ENCODE assay signal across 1 cellular context in genomic region chr3:112086857-112087524, GRCh38.
TF ChIP-seq lines count a peak whose summit lies in the region.

No MANE protein-coding gene starts in this region.

TF ChIP-seq in SK-N-SH, 30 proteins besides CTCF, POLR2A, EP300 and RAD21 (continued from another document):
- TF ChIP-seq IRF3 (IDR thresholded peaks at IDR 0.05; ENCODE audit: low read depth, low read length) (no peak), NRF1 (IDR thresholded peaks at IDR 0.05; ENCODE audit: low read depth, low read length) (no peak), RXRA (IDR thresholded peaks at IDR 0.05; ENCODE audit: borderline replicate concordance, low read depth) (no peak), PBX3 (IDR thresholded peaks at IDR 0.05) (peak; percentile 52; the same call in 1 of the 2 replicates), RCOR1 (IDR thresholded peaks at IDR 0.05; ENCODE audit: low read length) (no peak), SIN3A (IDR thresholded peaks at IDR 0.05; ENCODE audit: borderline replicate concordance, low read depth, low read length) (no peak), FOXJ3 (CRISPR knock-in tag; IDR thresholded peaks at IDR 0.05) (no peak), YY1 (IDR thresholded peaks at IDR 0.05; ENCODE audit: low read depth) (no peak), RFX5 (IDR thresholded peaks at IDR 0.05; ENCODE audit: low read length) (no peak), NFIC (IDR thresholded peaks at IDR 0.05; ENCODE audit: borderline replicate concordance) (no peak), USF2 (IDR thresholded peaks at IDR 0.05; ENCODE audit: borderline replicate concordance, low read depth, low read length) (no peak), FOSL2 (IDR thresholded peaks at IDR 0.05; ENCODE audit: borderline replicate concordance, low read depth) (peak; percentile 25; the same call in 1 of the 2 replicates), EZH2phosphoT487 (IDR thresholded peaks at IDR 0.05; ENCODE audit: borderline replicate concordance, low read depth) (no peak), USF1 (IDR thresholded peaks at IDR 0.05; ENCODE audit: borderline replicate concordance, low read depth) (no peak), SMC3 (IDR thresholded peaks at IDR 0.05; ENCODE audit: low read depth, low read length) (no peak), CHD2 (IDR thresholded peaks at IDR 0.05; ENCODE audit: low read length, partially characterized antibody) (no peak), POLR2AphosphoS5 (IDR thresholded peaks at IDR 0.05; ENCODE audit: low read depth, low read length) (no peak), JUND (IDR thresholded peaks at IDR 0.05) (peak; percentile 23; the same call in 1 of the 2 replicates), GATA2 (CRISPR knock-in tag; IDR thresholded peaks at IDR 0.05) (no peak), MAX (IDR thresholded peaks at IDR 0.05; ENCODE audit: low read depth) (no peak), FOXM1 (IDR thresholded peaks at IDR 0.05; ENCODE audit: low read depth) (no peak), TAF1 (IDR thresholded peaks at IDR 0.05; ENCODE audit: borderline replicate concordance, low read depth, low read length) (no peak), ELF1 (IDR thresholded peaks at IDR 0.05) (no peak)
TF ChIP-seq in SK-N-SH: peak in this region for 4.
